In genomic region chr13:48304132-48304876, GRCh38 we compare ENCODE assay signal across 8 cellular contexts. TPM values are rescaled to one million over a fixed set of nuclear protein-coding genes. Genes with fewer than 3 reads are reported as not detected.
DNase-seq lines count a peak whose midpoint lies in the region; ATAC-seq and TF ChIP-seq lines count a peak whose summit lies in the region.

No MANE protein-coding gene starts in this region.

- POLR2A ChIA-PET in AG04449 (lab: Yijun Ruan, JAX): no interaction called here
- POLR2A ChIA-PET in GM10248 (lab: Yijun Ruan, JAX): no interaction called here
- POLR2A ChIA-PET in activated CD8-positive, alpha-beta T cell treated with anti-CD3 and anti-CD28 coated beads for 36 hours (lab: Charles Lee): interaction anchor here (1.1 to 1.3 kb wide), 3 partner anchors 63 to 177 kb away, joined by 3 read pairs; no protein-coding TSS in a partner anchor
- POLR2A ChIA-PET in naive thymus-derived CD8-positive, alpha-beta T cell (lab: Charles Lee): interaction anchor here (0.9 to 2.1 kb wide), 8 partner anchors 11 to 228 kb away, joined by 4 to 8 read pairs (median 4); partner anchors contain the start of genes ITM2B and RCBTB2

- peak; percentile 9 for ATAC-seq in activated CD8-positive, alpha-beta T cell treated with anti-CD3 and anti-CD28 coated beads for 36 hours
- peak; percentile 17 to 24 for ATAC-seq in naive thymus-derived CD8-positive, alpha-beta T cell

- in situ Hi-C loops in HAP-1 (cut with MboI; ENCODE audit: low sequenced_read_pairs): no loop called here

- peaks cover 14% of the 10 kb centered on the region for H3K36me3 Mint-ChIP-seq in activated CD8-positive, alpha-beta T cell treated with anti-CD3 and anti-CD28 coated beads for 36 hours (ENCODE audit: low read depth)
- peaks cover 0 to 18% (median 4%) of the 10 kb centered on the region in 3 donors for H3K36me3 Mint-ChIP-seq in naive thymus-derived CD8-positive, alpha-beta T cell

- CTCF ChIA-PET in AG04449 (lab: Yijun Ruan, JAX): interaction anchor here (1.0 to 2.0 kb wide), 2 partner anchors 30 to 472 kb away, joined by 3 to 4 read pairs; no protein-coding TSS in a partner anchor
- CTCF ChIA-PET in GM10248 (lab: Yijun Ruan, JAX): no interaction called here
- CTCF ChIA-PET in activated CD8-positive, alpha-beta T cell treated with anti-CD3 and anti-CD28 coated beads for 36 hours (lab: Charles Lee): interaction anchor here (1.0 kb wide), 2 partner anchors 17 to 276 kb away, joined by 3 to 4 read pairs; no protein-coding TSS in a partner anchor

- DNase-seq in AG04449 (ENCODE audit: low read depth, low spot score): no peak
- DNase-seq in GM10248 (ENCODE audit: extremely low spot score): peak; percentile 83
- peak; percentile 43 to 56 for DNase-seq in HAP-1 (ENCODE audit: low spot score in 2 of 2)
- DNase-seq in Kasumi-1 (lab: John Stamatoyannopoulos, UW): peak; percentile 21 to 45
- DNase-seq in activated CD8-positive, alpha-beta T cell treated with anti-CD3 and anti-CD28 coated beads for 36 hours: peak; percentile 40
- peak; percentile 52 for DNase-seq in fibroblast of mammary gland (ENCODE audit: low read depth)
- DNase-seq in naive thymus-derived CD8-positive, alpha-beta T cell: peak in 5 of 10 donors; percentile 28 to 57 (median 45)
- DNase-seq in NCI-H524 treated with DMSO at 0.1 percent for 48 hours (lab: John Stamatoyannopoulos, UW): no peak

- no peaks in the 10 kb centered on the region for H3K9me3 ChIP-seq in HAP-1

- no peaks in the 10 kb centered on the region for H3K9me3 Mint-ChIP-seq in activated CD8-positive, alpha-beta T cell treated with anti-CD3 and anti-CD28 coated beads for 36 hours
- no peaks in the 10 kb centered on the region for H3K9me3 Mint-ChIP-seq in naive thymus-derived CD8-positive, alpha-beta T cell

- peaks cover 11% of the 10 kb centered on the region for H3K4me1 ChIP-seq in HAP-1

- H3K27me3 ChIP-seq in HAP-1 (ENCODE audit: low read depth): no peaks in the 10 kb centered on the region

- H3K4me3 ChIP-seq in AG04449 (ENCODE audit: low read depth, low read length): peak overlapping the region; percentile 79
- peak overlapping the region; percentile 86 for H3K4me3 ChIP-seq in HAP-1
- H3K4me3 ChIP-seq in fibroblast of mammary gland (ENCODE audit: control insufficient read depth, low read depth, low read length): peak overlapping the region; percentile 70

- intact Hi-C loops in activated CD8-positive, alpha-beta T cell treated with anti-CD3 and anti-CD28 coated beads for 36 hours (cut with micrococcal nuclease): loop anchor here (5.0 kb wide), 1 partner anchor 67 kb away; no protein-coding TSS in a partner anchor

- TF ChIP-seq CTCF in AG04449 (IDR thresholded peaks at IDR 0.05; ENCODE audit: insufficient read depth, low read length, missing control alignments): no peak
- TF ChIP-seq CTCF in GM10248 (IDR thresholded peaks at IDR 0.05; ENCODE audit: control extremely low read depth, extremely low read depth, low read depth, missing control alignments): no peak
- no peak for TF ChIP-seq CTCF in activated CD8-positive, alpha-beta T cell treated with anti-CD3 and anti-CD28 coated beads for 36 hours (IDR thresholded peaks at IDR 0.05)
- no peak for TF ChIP-seq CTCF in fibroblast of mammary gland (conservative IDR thresholded peaks at IDR 0.05; ENCODE audit: control insufficient read depth, insufficient read depth, low read depth, low read length)

- H3K27ac Mint-ChIP-seq in activated CD8-positive, alpha-beta T cell treated with anti-CD3 and anti-CD28 coated beads for 36 hours: peak overlapping the region; percentile 95
- H3K27ac Mint-ChIP-seq in naive thymus-derived CD8-positive, alpha-beta T cell: peak overlapping the region; percentile 94 to 99 (median 97)

- peaks cover 8% of the 10 kb centered on the region; the same call in 1 of the 2 replicates for H3K36me3 ChIP-seq in HAP-1 (replicated peaks)

- H3K4me1 Mint-ChIP-seq in activated CD8-positive, alpha-beta T cell treated with anti-CD3 and anti-CD28 coated beads for 36 hours (ENCODE audit: low read depth): peaks cover 35% of the 10 kb centered on the region
- H3K4me1 Mint-ChIP-seq in naive thymus-derived CD8-positive, alpha-beta T cell: peaks cover 16 to 55% (median 32%) of the 10 kb centered on the region in 4 donors

- H3K27me3 Mint-ChIP-seq in activated CD8-positive, alpha-beta T cell treated with anti-CD3 and anti-CD28 coated beads for 36 hours: no peaks in the 10 kb centered on the region
- H3K27me3 Mint-ChIP-seq in naive thymus-derived CD8-positive, alpha-beta T cell: no peaks in the 10 kb centered on the region

- H3K4me3 Mint-ChIP-seq in activated CD8-positive, alpha-beta T cell treated with anti-CD3 and anti-CD28 coated beads for 36 hours: peak overlapping the region; percentile 97
- peak overlapping the region; percentile 86 to 99 (median 98) for H3K4me3 Mint-ChIP-seq in naive thymus-derived CD8-positive, alpha-beta T cell

RNA-seq across cellular contexts. Expression of gene RB1, which starts 0.8 kb away (rescaled TPM):
- 10 to 100 TPM; 26.4 to 29.2 TPM for total RNA-seq in activated CD8-positive, alpha-beta T cell treated with anti-CD3 and anti-CD28 coated beads for 36 hours
- total RNA-seq in naive thymus-derived CD8-positive, alpha-beta T cell: 10 to 100 TPM; 27.3 to 32.6 TPM
- polyA plus RNA-seq in naive thymus-derived CD8-positive, alpha-beta T cell: 10 to 100 TPM; 11.9 to 18.0 (median 12.5) TPM

Comparison
In these comparisons a context has a peak if more than half of its experiments do, and no peak if none do; other contexts are left out.
1. DNase-seq: peak in GM10248 (single experiment), HAP-1 (2 of 2), Kasumi-1 (2 of 2), activated CD8-positive, alpha-beta T cell treated with anti-CD3 and anti-CD28 coated beads for 36 hours (single experiment) and fibroblast of mammary gland (single experiment); none in AG04449 (single experiment) and NCI-H524 treated with DMSO at 0.1 percent for 48 hours (single experiment).
2. POLR2A ChIA-PET loops: an anchor here in activated CD8-positive, alpha-beta T cell treated with anti-CD3 and anti-CD28 coated beads for 36 hours (1.1 to 1.3 kb wide) and naive thymus-derived CD8-positive, alpha-beta T cell (0.9 to 2.1 kb wide); none called in AG04449 and GM10248.
3. Peak in every context shown above with its lines, with median percentiles within 50 percentile points of each other: H3K4me3 ChIP-seq.